Comparison of ENCODE assay signal across 1 cellular context in the genomic region with DNA sequence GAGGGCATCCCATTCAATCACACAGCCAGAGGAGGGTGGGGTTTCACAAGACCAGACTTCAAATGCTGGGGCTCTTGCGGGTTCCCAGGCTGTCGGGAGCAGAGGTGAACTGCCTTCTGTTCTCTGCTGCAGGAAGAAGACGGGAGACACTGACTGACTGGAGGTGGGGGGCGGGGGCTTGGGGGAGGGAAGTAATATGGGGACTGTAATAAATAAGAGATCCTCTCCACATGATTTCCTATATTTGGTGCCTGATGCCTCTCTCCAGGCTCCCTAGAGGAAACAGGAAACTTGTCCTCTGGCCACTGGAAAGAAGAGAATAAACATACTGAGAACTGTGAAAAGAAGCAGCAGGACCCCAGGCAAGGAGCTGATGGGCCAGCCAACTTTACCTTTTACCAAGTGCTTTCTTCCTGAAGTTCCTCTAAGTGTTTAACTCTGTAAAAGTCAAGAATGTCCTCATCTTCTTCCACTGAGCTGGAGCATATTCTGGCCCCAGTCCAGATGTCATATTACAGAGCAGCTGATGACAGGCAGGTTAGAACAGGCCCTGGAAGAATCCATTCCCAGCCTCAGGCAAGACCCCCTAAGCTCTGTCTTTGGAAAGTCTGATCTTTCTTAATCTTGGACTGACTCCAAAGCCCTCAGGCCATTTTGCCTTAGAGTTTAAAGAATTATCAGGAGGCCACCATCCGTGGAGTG.
TF ChIP-seq lines count a peak whose summit lies in the region.

No MANE protein-coding gene starts in this region.

TF ChIP-seq in GM23338, 12 proteins besides CTCF, POLR2A, EP300 and RAD21 (continued from another document):
- TF ChIP-seq ZNF331 (CRISPR knock-in tag; IDR thresholded peaks at IDR 0.05; ENCODE audit: low read depth) (no peak), EZH2 (IDR thresholded peaks at IDR 0.05; ENCODE audit: low read depth, unreplicated experiment) (no peak)
TF ChIP-seq in GM23338: peak in this region for 0.
